Comparison of ENCODE assay signal across 22 cellular contexts in the genomic region with DNA sequence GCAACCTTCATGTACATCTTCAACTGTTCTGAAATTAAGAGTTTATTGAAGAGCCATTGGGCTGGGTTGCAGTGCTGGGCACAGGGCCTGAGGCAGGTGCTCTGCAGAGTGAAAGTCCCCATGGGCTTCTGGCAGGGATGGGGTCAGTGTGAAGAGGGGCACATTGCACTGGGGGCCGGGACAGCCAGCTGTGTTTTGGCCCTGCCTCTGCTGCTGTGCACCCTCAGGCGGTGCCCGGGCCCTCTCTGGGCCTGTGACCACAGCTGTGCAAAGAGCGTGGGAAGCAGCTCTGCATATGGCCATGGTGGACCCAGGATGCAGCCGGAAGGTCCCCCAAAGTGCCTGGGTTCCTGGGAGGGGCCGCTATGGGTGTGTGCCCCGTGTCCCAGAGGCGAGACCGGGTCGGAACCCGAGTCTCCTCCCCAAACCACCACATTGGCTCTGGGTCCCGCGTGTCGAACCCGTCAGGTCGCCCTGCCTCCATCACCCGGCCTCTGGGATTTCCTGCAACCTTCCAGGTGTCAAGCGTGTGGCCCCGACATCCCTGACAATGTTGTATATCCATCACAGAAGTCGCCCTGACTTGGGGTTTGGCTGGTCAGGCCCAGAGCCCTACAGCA. TPM values are rescaled to one million over a fixed set of nuclear protein-coding genes. Genes with fewer than 3 reads are reported as not detected.
"Had no signal": no experiment of that assay in that cellular context is flagged by ENCODE, and none has a peak within 500 bp of the region (broad histone marks: within the 10 kb centered on the region; RNA-seq: fewer than 3 reads in every experiment).

No MANE protein-coding gene starts in this region.

- ATAC-seq: activated CD4-positive, alpha-beta T cell treated with anti-CD3 and anti-CD28 coated beads for 36 hours; activated T-helper 17 cell treated with anti-CD3 and anti-CD28 coated beads, Interleukin-2, amount 50 U/mL, for 72 hours had no signal

- H3K27me3 ChIP-seq: MG63, SJCRH30 had no signal

- H3K4me1 ChIP-seq: SJCRH30 had no signal

- H3K27ac ChIP-seq: PC-9, SJCRH30, WERI-Rb-1 had no signal

- H3K4me3 ChIP-seq: MG63, PC-9, SJCRH30 had no signal

- H3K36me3 ChIP-seq: MG63, SJCRH30, WERI-Rb-1 had no signal

- H3K9me3 ChIP-seq: MG63, SJCRH30, SK-N-SH had no signal

- DNase-seq: activated CD4-positive, alpha-beta memory T cell treated with anti-CD3 and anti-CD28 coated beads, Interleukin-2, amount 10 ng/mL, durations not matched to agents 7 days and 5 days; activated CD4-positive, alpha-beta T cell treated with anti-CD3 and anti-CD28 coated beads for 36 hours; activated CD4-positive, alpha-beta T cell treated with anti-CD3 and anti-CD28 coated beads, Interleukin-2, amount 50 U/mL, for 1 hour; activated gamma-delta T cell; activated naive CD4-positive, alpha-beta T cell treated with anti-CD3 and anti-CD28 coated beads, Interleukin-2, amount 10 ng/mL, durations not matched to agents 7 days and 5 days; activated naive CD8-positive, alpha-beta T cell treated with anti-CD3 and anti-CD28 coated beads for 36 hours; activated T-cell treated with anti-CD3 and anti-CD28 coated beads for 4 hours; activated T-cell treated with anti-CD3 and anti-CD28 coated beads, Interleukin-2, amount 50 U/mL, for 48 hours; caudate nucleus; MG63; NCI-H1105; NCI-H1436; NCI-H1694 treated with DMSO at 0.1 percent for 48 hours; NCI-H2081; NCI-H446; NCI-H524; PC-9; SJCRH30; SK-N-SH; T-helper 1 cell; WERI-Rb-1 had no signal

RNA-seq across cellular contexts. Expression of gene ZNF469, which starts 38.2 kb away (rescaled TPM):
- total RNA-seq: SJCRH30 had no signal
